ENCODE assay signal across 8 cellular contexts in genomic region chr11:132402056-132402684, GRCh38.
DNase-seq lines count a peak whose midpoint lies in the region; ATAC-seq and TF ChIP-seq lines count a peak whose summit lies in the region.

No MANE protein-coding gene starts in this region.

- no peak overlapping the region for H3K27ac ChIP-seq in H9 (ENCODE audit: insufficient read length, low read depth, low read length)
- H3K27ac ChIP-seq in colonic mucosa, result no peak overlapping the region
- no peak overlapping the region for H3K27ac ChIP-seq in ascending aorta

- no peak overlapping the region for H3T11ph ChIP-seq in H9 (ENCODE audit: low read length)

- H2BK120ac ChIP-seq in H9 (ENCODE audit: low read depth, low read length, poor library complexity, severe bottlenecking), result no peak overlapping the region

- H3K23me2 ChIP-seq in H9 (ENCODE audit: insufficient read length, low read depth, low read length, poor library complexity, severe bottlenecking), result no peaks in the 10 kb centered on the region

- H3K4me1 ChIP-seq in H9 (ENCODE audit: insufficient read depth, low read length) (peaks cover 3% of the 10 kb centered on the region; the same call in 1 of the 2 replicates), colonic mucosa (no peaks in the 10 kb centered on the region), ascending aorta (no peaks in the 10 kb centered on the region)

- DNase-seq in H9 (peak; percentile 76), NCI-H1417 treated with DMSO at 0.1 percent for 48 hours (lab: John Stamatoyannopoulos, UW) (peak; percentile 64), inferior parietal cortex (ENCODE audit: extremely low spot score) (peak; percentile 60), ureter (ENCODE audit: low spot score) (no peak), colonic mucosa (no peak), ascending aorta (ENCODE audit: low spot score in 2 of 2) (no peak)

- H3K56ac ChIP-seq in H9 (ENCODE audit: insufficient read length, low read depth, low read length), result no peak overlapping the region

- H2BK5ac ChIP-seq in H9 (ENCODE audit: insufficient read length, low read length), result no peak overlapping the region

- no peak overlapping the region; a peak in 1 of 7 replicates for H3K27ac Mint-ChIP-seq in H9

- no peaks in the 10 kb centered on the region for H4K20me1 ChIP-seq in H9 (ENCODE audit: control insufficient read depth, insufficient read depth, insufficient read length)

- peaks cover 37 to 49% of the 10 kb centered on the region in 2 experiments for H3K4me1 Mint-ChIP-seq in H9

- no peak overlapping the region for H4K5ac ChIP-seq in H9 (ENCODE audit: insufficient read length, low read depth, low read length)

- H3K79me1 ChIP-seq in H9 (ENCODE audit: insufficient read depth, low read depth, low read length, poor library complexity, severe bottlenecking), result no peaks in the 10 kb centered on the region

- no peak overlapping the region for H3K4ac ChIP-seq in H9 (ENCODE audit: low read depth, low read length)

- H3K4me3 ChIP-seq in colonic mucosa (no peak overlapping the region), ascending aorta (no peak overlapping the region)

- peaks cover 2% of the 10 kb centered on the region; the same call in 1 of the 2 replicates for H3K27me3 Mint-ChIP-seq in H9 (ENCODE audit: low read depth)

- peak; percentile 46 to 59 for ATAC-seq in activated CD4-positive, CD25-positive, alpha-beta regulatory T cell treated with anti-CD3 and anti-CD28 coated beads, Interleukin-2, amount 50 U/mL, for 24 hours

- H3K36me3 Mint-ChIP-seq in H9 (ENCODE audit: insufficient read depth in 1 of 3, low read depth in 3 of 3), result no peaks in the 10 kb centered on the region

- peak; percentile 87 for TF ChIP-seq CTCF in GM12874 (IDR thresholded peaks at IDR 0.05; ENCODE audit: insufficient read depth, low read depth, low read length)
- TF ChIP-seq CTCF in H9 (conservative IDR thresholded peaks at IDR 0.05), result peak; percentile 75
- TF ChIP-seq CTCF in colonic mucosa (IDR thresholded peaks at IDR 0.05), result no peak
- TF ChIP-seq CTCF in ascending aorta (IDR thresholded peaks at IDR 0.05), result no peak

- H3K36me3 ChIP-seq in colonic mucosa, result no peaks in the 10 kb centered on the region
- no peaks in the 10 kb centered on the region for H3K36me3 ChIP-seq in ascending aorta

- H4K8ac ChIP-seq in H9 (replicated peaks; ENCODE audit: insufficient read length, low read depth, low read length), result no peak overlapping the region

- no peak overlapping the region for H2AFZ ChIP-seq in H9 (ENCODE audit: low read length)

- H3K27me3 ChIP-seq in H9 (ENCODE audit: insufficient read depth, low read length) (no peaks in the 10 kb centered on the region), colonic mucosa (no peaks in the 10 kb centered on the region), ascending aorta (no peaks in the 10 kb centered on the region)

- intact Hi-C loops in colonic mucosa (cut with DNase I) (no loop called here), ascending aorta (cut with DNase I) (no loop called here)

- no peak overlapping the region for H3K18ac ChIP-seq in H9 (ENCODE audit: insufficient read length, low read depth, low read length)

- WGBS in H9 (ENCODE audit: extremely low coverage, insufficient read length, low lambda C conversion rate), result no CpG with 5 or more reads among the region's 8 CpGs

- H3K4me2 ChIP-seq in H9 (ENCODE audit: insufficient read depth, insufficient read length, low read length), result no peak overlapping the region

- no peak overlapping the region for H2BK20ac ChIP-seq in H9 (ENCODE audit: low read depth, low read length, poor library complexity, severe bottlenecking)

- H3K9ac ChIP-seq in H9 (ENCODE audit: extremely low read depth, insufficient read length, low read length), result no peak overlapping the region
- no peak overlapping the region for H3K9ac ChIP-seq in colonic mucosa (ENCODE audit: low read depth in 2 of 2, low read length in 2 of 2)

- H3K9me3 Mint-ChIP-seq in H9, result no peaks in the 10 kb centered on the region; a peak in 1 of 5 replicates

- H3K79me2 ChIP-seq in H9 (ENCODE audit: insufficient read depth, low read length), result no peaks in the 10 kb centered on the region

- no peak overlapping the region for H3K14ac ChIP-seq in H9 (ENCODE audit: insufficient read depth, low read length)

- H3K23ac ChIP-seq in H9 (ENCODE audit: insufficient read length, low read depth, low read length), result no peak overlapping the region

- no peak overlapping the region for H4K91ac ChIP-seq in H9 (ENCODE audit: insufficient read length, low read depth, low read length)

- no peak overlapping the region for H2BK15ac ChIP-seq in H9 (ENCODE audit: low read depth, low read length)

- no peak overlapping the region for H2BK12ac ChIP-seq in H9 (ENCODE audit: insufficient read length, low read depth, low read length)

- H3K9me3 ChIP-seq in H9 (ENCODE audit: control insufficient read depth, low read depth, low read length), result no peaks in the 10 kb centered on the region
- no peaks in the 10 kb centered on the region for H3K9me3 ChIP-seq in colonic mucosa
- no peaks in the 10 kb centered on the region for H3K9me3 ChIP-seq in ascending aorta

- no peak overlapping the region for H2AK5ac ChIP-seq in H9 (ENCODE audit: insufficient read length, low read length)

- no peak overlapping the region for H3K4me3 Mint-ChIP-seq in H9

Comparison
In these comparisons a context has a peak if more than half of its experiments do, and no peak if none do; other contexts are left out.
1. CTCF ChIP-seq: peak in GM12874 (single experiment) and H9 (single experiment); none in colonic mucosa (single experiment) and ascending aorta (0 of 3).
2. DNase-seq: peak in H9 (single experiment), NCI-H1417 treated with DMSO at 0.1 percent for 48 hours (single experiment) and inferior parietal cortex (single experiment); none in ureter (single experiment), colonic mucosa (single experiment) and ascending aorta (0 of 2).